In the genomic region with DNA sequence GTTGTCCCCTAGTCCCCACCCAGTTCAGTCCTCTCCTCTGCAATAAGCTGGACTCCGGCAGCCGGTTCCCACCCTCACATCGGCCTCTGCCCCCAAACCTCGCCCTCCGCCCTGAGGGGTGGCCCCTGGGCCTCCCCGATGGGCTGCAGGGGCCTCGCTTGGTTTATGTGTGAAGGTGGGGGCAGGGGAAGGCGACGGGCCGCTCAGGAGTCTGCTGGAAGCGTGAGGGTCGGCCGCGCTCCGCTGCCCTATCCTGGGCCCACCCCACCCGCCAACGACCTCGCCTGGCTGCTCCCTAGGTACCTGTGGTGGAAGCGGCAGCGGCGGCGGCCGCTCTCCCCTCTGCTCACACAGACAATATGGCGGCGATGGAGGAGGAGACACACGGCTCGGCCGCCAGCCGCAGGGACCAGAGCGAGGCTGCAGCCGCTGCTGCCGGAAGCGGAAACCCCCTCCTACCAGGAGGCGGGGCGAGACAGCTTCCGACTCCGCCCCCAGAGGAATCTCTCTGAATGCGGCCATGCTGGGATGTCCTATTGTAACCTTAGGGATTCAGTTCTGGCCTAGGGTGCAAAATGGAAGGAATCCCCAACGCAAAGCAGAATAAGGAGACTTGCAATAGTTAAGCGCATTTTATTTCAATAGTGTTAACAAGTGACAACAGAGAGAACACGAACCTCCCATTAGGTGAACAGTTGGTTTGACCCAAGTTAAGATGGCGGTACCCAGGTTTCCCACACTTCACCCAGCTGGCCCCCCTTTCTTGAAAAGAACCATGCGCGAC, we compare ENCODE assay signal across 8 cellular contexts. TPM values are rescaled to one million over a fixed set of nuclear protein-coding genes. Genes with fewer than 3 reads are reported as not detected.
DNase-seq lines count a peak whose midpoint lies in the region; ATAC-seq and TF ChIP-seq lines count a peak whose summit lies in the region.

A gene (minus strand): TSS at position 422 of the 784 bp plus-strand sequence. CDS start 35,239 bp downstream, outside the sequence.

- H4K20me1 ChIP-seq in KMS-11 (ENCODE audit: insufficient read depth): peaks cover 30% of the 10 kb centered on the region

- no peaks in the 10 kb centered on the region for H3K9me3 ChIP-seq in Peyer's patch
- no peaks in the 10 kb centered on the region for H3K9me3 ChIP-seq in muscle layer of colon (ENCODE audit: low read length)

- peak within 1 kb of the TSS; percentile 75 for H3K4me2 ChIP-seq in KMS-11

- no peak for TF ChIP-seq CTCF in KMS-11 (conservative IDR thresholded peaks at IDR 0.05; ENCODE audit: low read depth, low read length)
- no peak for TF ChIP-seq CTCF in Peyer's patch (IDR thresholded peaks at IDR 0.05)

- TF ChIP-seq POLR2A in Peyer's patch (IDR thresholded peaks at IDR 0.05): peak; percentile 83 to 91

- H3K79me2 ChIP-seq in KMS-11 (ENCODE audit: insufficient read depth, low read depth): peaks cover 50% of the 10 kb centered on the region

- ATAC-seq in GM21737 (IDR thresholded peaks at IDR 0.05; ENCODE audit: unreplicated experiment) (peak; percentile 96), esophagus mucosa (peak; percentile 97)

- no peaks in the 10 kb centered on the region for H3K27me3 ChIP-seq in KMS-11 (ENCODE audit: insufficient read depth, low read depth)
- no peaks in the 10 kb centered on the region for H3K27me3 ChIP-seq in Peyer's patch
- no peaks in the 10 kb centered on the region for H3K27me3 ChIP-seq in muscle layer of colon (ENCODE audit: control insufficient read depth in 1 of 2, insufficient read depth in 2 of 2, low read length in 2 of 2)

- H3K9ac ChIP-seq in KMS-11: peak within 1 kb of the TSS; percentile 95
- H3K9ac ChIP-seq in muscle layer of colon (ENCODE audit: low read length): peak within 1 kb of the TSS; percentile 38

- H2AFZ ChIP-seq in KMS-11 (ENCODE audit: low read depth): peak within 1 kb of the TSS; percentile 85

- H3K36me3 ChIP-seq in KMS-11 (ENCODE audit: insufficient read depth) (0 out of 2 replicates have a peak, but pooled peaks cover 6% of the 10 kb centered on the region), Peyer's patch (no peaks in the 10 kb centered on the region), muscle layer of colon (ENCODE audit: insufficient read depth, low read length) (no peaks in the 10 kb centered on the region)

- H3K4me1 ChIP-seq in KMS-11 (ENCODE audit: low read depth, poor library complexity, severe bottlenecking) (peaks cover 28% of the 10 kb centered on the region), Peyer's patch (peaks cover 0 to 40% (median 19%) of the 10 kb centered on the region in 4 donors), muscle layer of colon (ENCODE audit: insufficient read depth, low read length) (peaks cover 29% of the 10 kb centered on the region)

- H3K4me3 ChIP-seq in KMS-11 (IDR thresholded peaks at IDR 0.05; ENCODE audit: insufficient read depth, low read depth, low read length) (no peak within 1 kb of the TSS), Peyer's patch (peak within 1 kb of the TSS; percentile 97 to 99 (median 97)), muscle layer of colon (ENCODE audit: low read depth in 1 of 2, low read length in 2 of 2) (peak within 1 kb of the TSS; percentile 89 to 95)

- peak; percentile 94 for DNase-seq in DMS53 treated with DMSO at 0.1 percent for 48 hours (lab: John Stamatoyannopoulos, UW; ENCODE audit: unreplicated experiment)
- DNase-seq in Peyer's patch: peak; percentile 94 to 97 (median 96)
- peak; percentile 96 to 98 for DNase-seq in activated T-cell treated with anti-CD3 and anti-CD28 coated beads, Interleukin-2, amount 50 U/mL, for 48 hours
- peak; percentile 91 for DNase-seq in stimulated activated CD8-positive, alpha-beta memory T cell treated with anti-CD3 and anti-CD28 coated beads, Interleukin-7, amount 100 ng/mL, for 24 hours (ENCODE audit: low read depth)

- H3K27ac ChIP-seq in KMS-11 (peak within 1 kb of the TSS; percentile 79), Peyer's patch (peak within 1 kb of the TSS; percentile 86 to 92 (median 90)), muscle layer of colon (ENCODE audit: low read depth, low read length) (peak within 1 kb of the TSS; percentile 72)

RNA-seq across cellular contexts. Expression of the gene that starts here (rescaled TPM):
- total RNA-seq in Peyer's patch: 100 to 1,000 TPM in 2 of 4 donors, 10 to 100 TPM in 2; 60.2 to 105 (median 97.3) TPM
- 83.4 TPM for total RNA-seq in esophagus mucosa
